ENCODE assay signal across 14 cellular contexts in the genomic region with DNA sequence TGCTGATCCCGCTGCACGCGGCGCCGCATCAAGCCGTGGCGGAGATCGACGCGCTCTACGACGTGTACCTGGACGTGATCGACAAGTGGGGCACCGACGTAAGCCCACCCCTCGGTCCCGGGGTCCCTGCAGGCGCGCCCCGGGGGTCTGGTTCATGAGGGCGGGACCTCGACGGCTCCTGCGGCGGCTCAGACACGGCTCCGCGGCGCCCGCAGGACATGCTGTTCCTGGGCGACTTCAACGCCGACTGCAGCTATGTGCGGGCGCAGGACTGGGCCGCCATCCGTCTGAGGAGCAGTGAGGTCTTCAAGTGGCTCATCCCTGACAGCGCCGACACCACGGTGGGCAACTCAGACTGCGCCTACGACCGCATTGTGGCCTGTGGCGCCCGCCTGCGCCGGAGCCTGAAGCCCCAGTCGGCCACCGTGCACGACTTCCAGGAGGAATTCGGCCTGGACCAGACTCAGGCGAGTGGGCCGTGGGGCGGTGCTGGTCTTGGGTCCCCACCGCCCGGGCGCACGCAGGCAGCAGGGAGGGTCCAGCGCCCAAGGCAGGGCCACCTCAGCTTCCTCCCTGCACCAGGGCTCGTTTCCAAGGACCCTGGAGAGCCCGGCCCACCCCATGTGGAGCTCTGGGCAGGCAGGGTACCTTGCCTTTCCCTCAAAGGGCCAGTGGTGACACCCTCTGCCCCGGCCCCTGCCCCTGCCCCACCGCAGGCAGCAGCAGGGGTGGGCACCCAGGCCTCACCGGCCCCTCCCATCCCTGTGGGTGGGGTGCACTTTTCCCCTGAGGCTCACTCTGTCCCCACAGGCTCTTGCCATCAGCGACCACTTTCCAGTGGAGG. TPM values are rescaled to one million over a fixed set of nuclear protein-coding genes. Genes with fewer than 3 reads are reported as not detected.
DNase-seq lines count a peak whose midpoint lies in the region; ATAC-seq and TF ChIP-seq lines count a peak whose summit lies in the region.
"Had no signal": no experiment of that assay in that cellular context is flagged by ENCODE, and none has a peak within 500 bp of the region (broad histone marks: within the 10 kb centered on the region; RNA-seq: fewer than 3 reads in every experiment).

No MANE protein-coding gene starts in this region.

- H3K4me2 ChIP-seq in mesendoderm (ENCODE audit: low read length): no peak overlapping the region
- H3K4me2 ChIP-seq: BLaER1 treated with 17β-estradiol and CSF1 and Interleukin-3, amounts not matched to agents 10 nM and 100 nM had no signal

- no peak overlapping the region for H3K9ac ChIP-seq in HUES6 (ENCODE audit: low read length)
- H3K9ac ChIP-seq in mesendoderm (ENCODE audit: low read length): no peak overlapping the region

- no peak for TF ChIP-seq POLR2A in erythroblast (IDR thresholded peaks at IDR 0.05; ENCODE audit: low read length)

- H3K4ac ChIP-seq in mesendoderm (ENCODE audit: low read depth, low read length): no peak overlapping the region

- no peak for ATAC-seq in GM18861 (IDR thresholded peaks at IDR 0.05; ENCODE audit: unreplicated experiment)
- ATAC-seq in GM21723 (IDR thresholded peaks at IDR 0.05; ENCODE audit: unreplicated experiment): no peak

- H3K27ac ChIP-seq in HUES6 (ENCODE audit: low read depth, low read length) (no peak overlapping the region), cardiac muscle cell (no peak overlapping the region), mesendoderm (ENCODE audit: low read depth, low read length) (no peak overlapping the region)
- H3K27ac ChIP-seq: BLaER1 treated with 17β-estradiol and CSF1 and Interleukin-3, amounts not matched to agents 10 nM and 100 nM; colonic mucosa had no signal

- H4K8ac ChIP-seq in mesendoderm (ENCODE audit: low read depth, low read length): no peak overlapping the region

- no peak overlapping the region for H2AK5ac ChIP-seq in mesendoderm (ENCODE audit: low read length)

- no peaks in the 10 kb centered on the region for H3K79me1 ChIP-seq in mesendoderm (ENCODE audit: low read length)

- H2BK120ac ChIP-seq in mesendoderm (ENCODE audit: low read depth, low read length): no peak overlapping the region

- H3K36me3 ChIP-seq in HUES6 (ENCODE audit: control insufficient read depth, insufficient read depth, low read length): peaks cover 37% of the 10 kb centered on the region
- H3K36me3 ChIP-seq in cardiac muscle cell: peaks cover 32% of the 10 kb centered on the region
- no peaks in the 10 kb centered on the region for H3K36me3 ChIP-seq in mesendoderm (ENCODE audit: control insufficient read depth, insufficient read depth, low read length)

- H2BK5ac ChIP-seq in mesendoderm (ENCODE audit: low read length): no peak overlapping the region

- peak overlapping the region; percentile 26 for H3K56ac ChIP-seq in mesendoderm (ENCODE audit: low read length)

- no peaks in the 10 kb centered on the region for H3K79me2 ChIP-seq in mesendoderm (ENCODE audit: control insufficient read depth, insufficient read depth, low read length)

- H3K9me3 Mint-ChIP-seq in activated naive CD4-positive, alpha-beta T cell treated with anti-CD3 and anti-CD28 coated beads for 36 hours: no peaks in the 10 kb centered on the region
- H3K9me3 Mint-ChIP-seq: activated T-cell treated with anti-CD3 and anti-CD28 coated beads, Interleukin-2, amount 50 U/mL, for 24 hours; stimulated activated naive CD8-positive, alpha-beta T cell treated with anti-CD3 and anti-CD28 coated beads, Interleukin-15, Interleukin-2, amounts not matched to agents 100 ng/mL and 50 ng/mL, for 24 hours had no signal

- CTCF ChIA-PET in activated naive CD4-positive, alpha-beta T cell treated with anti-CD3 and anti-CD28 coated beads for 36 hours (lab: Charles Lee): no interaction called here

- peaks cover 17% of the 10 kb centered on the region for H3K4me1 ChIP-seq in HUES6 (ENCODE audit: control insufficient read depth, insufficient read depth, low read length)
- H3K4me1 ChIP-seq in cardiac muscle cell (ENCODE audit: low read depth): peaks cover 8% of the 10 kb centered on the region
- H3K4me1 ChIP-seq in mesendoderm (ENCODE audit: control insufficient read depth, low read depth, low read length): no peaks in the 10 kb centered on the region

- peaks cover 11% of the 10 kb centered on the region for H3K36me3 Mint-ChIP-seq in activated naive CD4-positive, alpha-beta T cell treated with anti-CD3 and anti-CD28 coated beads for 36 hours (ENCODE audit: low read depth)

- no peak overlapping the region for H3K18ac ChIP-seq in mesendoderm (ENCODE audit: low read length)

- no peaks in the 10 kb centered on the region for H3K27me3 Mint-ChIP-seq in activated naive CD4-positive, alpha-beta T cell treated with anti-CD3 and anti-CD28 coated beads for 36 hours (ENCODE audit: low read depth)

- no peak overlapping the region for H3K23ac ChIP-seq in mesendoderm (ENCODE audit: low read length)

- no peak overlapping the region for H3K4me3 Mint-ChIP-seq in activated naive CD4-positive, alpha-beta T cell treated with anti-CD3 and anti-CD28 coated beads for 36 hours
- H3K4me3 Mint-ChIP-seq: activated T-cell treated with anti-CD3 and anti-CD28 coated beads, Interleukin-2, amount 50 U/mL, for 24 hours; stimulated activated naive CD8-positive, alpha-beta T cell treated with anti-CD3 and anti-CD28 coated beads, Interleukin-15, Interleukin-2, amounts not matched to agents 100 ng/mL and 50 ng/mL, for 24 hours had no signal

- H4K5ac ChIP-seq in mesendoderm (ENCODE audit: low read length): no peak overlapping the region

- H3K27me3 ChIP-seq in HUES6 (ENCODE audit: control insufficient read depth, insufficient read depth, low read length) (peaks cover 25% of the 10 kb centered on the region), cardiac muscle cell (peaks cover 15% of the 10 kb centered on the region), mesendoderm (ENCODE audit: insufficient read depth, low read length, poor library complexity) (peaks cover 3% of the 10 kb centered on the region)

- H2BK15ac ChIP-seq in mesendoderm (replicated peaks; ENCODE audit: low read depth): no peak overlapping the region

- H3K27ac Mint-ChIP-seq in activated naive CD4-positive, alpha-beta T cell treated with anti-CD3 and anti-CD28 coated beads for 36 hours: no peak overlapping the region
- H3K27ac Mint-ChIP-seq: activated T-cell treated with anti-CD3 and anti-CD28 coated beads, Interleukin-2, amount 50 U/mL, for 24 hours; stimulated activated naive CD8-positive, alpha-beta T cell treated with anti-CD3 and anti-CD28 coated beads, Interleukin-15, Interleukin-2, amounts not matched to agents 100 ng/mL and 50 ng/mL, for 24 hours had no signal

- WGBS in mesendoderm (ENCODE audit: extremely low coverage, insufficient coverage, low lambda C conversion rate): no CpG with 5 or more reads among the region's 66 CpGs

- intact Hi-C loops in activated naive CD4-positive, alpha-beta T cell treated with anti-CD3 and anti-CD28 coated beads for 36 hours (cut with micrococcal nuclease): no loop called here

- H3K4me3 ChIP-seq in HUES6 (ENCODE audit: low read depth, low read length): peak overlapping the region; percentile 49
- peak overlapping the region; percentile 28 for H3K4me3 ChIP-seq in cardiac muscle cell
- H3K4me3 ChIP-seq in mesendoderm (ENCODE audit: low read length): no peak overlapping the region
- H3K4me3 ChIP-seq: BLaER1 treated with 17β-estradiol and CSF1 and Interleukin-3, amounts not matched to agents 10 nM and 100 nM; colonic mucosa had no signal

- DNase-seq in D341Med (ENCODE audit: low spot score): peak; percentile 46
- DNase-seq in cardiac muscle cell (ENCODE audit: low read depth in 1 of 2, low spot score in 1 of 2): no peak
- peak; percentile 32 for DNase-seq in mesendoderm
- no peak for DNase-seq in activated naive CD4-positive, alpha-beta T cell treated with anti-CD3 and anti-CD28 coated beads for 36 hours
- no peak for DNase-seq in erythroblast (lab: John Stamatoyannopoulos, UW)
- DNase-seq: activated T-cell treated with anti-CD3 and anti-CD28 coated beads, Interleukin-2, amount 50 U/mL, for 24 hours; colonic mucosa; Kasumi-1; NCI-H187 had no signal

- no peak for TF ChIP-seq CTCF in cardiac muscle cell (IDR thresholded peaks at IDR 0.05; ENCODE audit: low read depth, low read length)

- no peaks in the 10 kb centered on the region for H3K4me1 Mint-ChIP-seq in activated naive CD4-positive, alpha-beta T cell treated with anti-CD3 and anti-CD28 coated beads for 36 hours (ENCODE audit: low read depth)

- H3K9me3 ChIP-seq in HUES6 (ENCODE audit: control insufficient read depth, insufficient read depth, low read depth, low read length) (no peaks in the 10 kb centered on the region), cardiac muscle cell (ENCODE audit: low read depth) (no peaks in the 10 kb centered on the region)
- H3K9me3 ChIP-seq: BLaER1 treated with 17β-estradiol and CSF1 and Interleukin-3, amounts not matched to agents 10 nM and 100 nM; colonic mucosa had no signal

RNA-seq across cellular contexts. Expression of a gene that starts 1.5 kb away (rescaled TPM):
- total RNA-seq in cardiac muscle cell: 1.1 and 1.5 TPM in 2 replicates
- 0.68 and 1.3 TPM in 2 replicates for polyA plus RNA-seq in cardiac muscle cell
- polyA plus RNA-seq in mesendoderm (2013, experiment 1 of 2): 0.13 TPM
- 0.06 TPM for polyA plus RNA-seq in mesendoderm (2013, experiment 2 of 2)
- under 1 TPM; 0.33 to 0.62 TPM for total RNA-seq in activated naive CD4-positive, alpha-beta T cell treated with anti-CD3 and anti-CD28 coated beads for 36 hours

RNA-seq across cellular contexts. Expression of a gene that starts 13.6 kb away (rescaled TPM):
- 137 and 197 TPM in 2 replicates for total RNA-seq in cardiac muscle cell
- 343 and 407 TPM in 2 replicates for polyA plus RNA-seq in cardiac muscle cell
- 32.2 TPM for polyA plus RNA-seq in mesendoderm (2013, experiment 1 of 2)
- 31.2 TPM for polyA plus RNA-seq in mesendoderm (2013, experiment 2 of 2)
- total RNA-seq in activated naive CD4-positive, alpha-beta T cell treated with anti-CD3 and anti-CD28 coated beads for 36 hours: 10 to 100 TPM; 39.7 to 48.3 TPM

RNA-seq across cellular contexts. Expression of a gene that starts 14.4 kb away (rescaled TPM):
- total RNA-seq in cardiac muscle cell: 48.1 and 55.4 TPM in 2 replicates
- 27.7 and 28.3 TPM in 2 replicates for polyA plus RNA-seq in cardiac muscle cell
- polyA plus RNA-seq in mesendoderm (2013, experiment 1 of 2): 11.7 TPM
- polyA plus RNA-seq in mesendoderm (2013, experiment 2 of 2): 12.2 TPM
- total RNA-seq in activated naive CD4-positive, alpha-beta T cell treated with anti-CD3 and anti-CD28 coated beads for 36 hours: 10 to 100 TPM; 21.2 to 21.7 TPM

RNA-seq across cellular contexts. Expression of a gene that starts 23.1 kb away (rescaled TPM):
- 43.2 and 61.8 TPM in 2 replicates for total RNA-seq in cardiac muscle cell
- 41.9 and 57.9 TPM in 2 replicates for polyA plus RNA-seq in cardiac muscle cell
- polyA plus RNA-seq in mesendoderm (2013, experiment 1 of 2): 32.9 TPM
- polyA plus RNA-seq in mesendoderm (2013, experiment 2 of 2): 32.1 TPM
- 10 to 100 TPM; 11.2 to 12.2 TPM for total RNA-seq in activated naive CD4-positive, alpha-beta T cell treated with anti-CD3 and anti-CD28 coated beads for 36 hours

RNA-seq across cellular contexts. Expression of a gene that starts 27.1 kb away (rescaled TPM):
- 24.4 and 24.6 TPM in 2 replicates for total RNA-seq in cardiac muscle cell
- polyA plus RNA-seq in cardiac muscle cell: 16.0 and 21.8 TPM in 2 replicates
- 1.5 TPM for polyA plus RNA-seq in mesendoderm (2013, experiment 1 of 2)
- 1.9 TPM for polyA plus RNA-seq in mesendoderm (2013, experiment 2 of 2)
- total RNA-seq in activated naive CD4-positive, alpha-beta T cell treated with anti-CD3 and anti-CD28 coated beads for 36 hours: 1 to 10 TPM; 2.6 to 3.1 TPM

Comparison
In these comparisons a context has a peak if more than half of its experiments do, and no peak if none do; other contexts are left out.
1. DNase-seq: peak in D341Med (single experiment) and mesendoderm (single experiment); none in cardiac muscle cell (0 of 2), activated naive CD4-positive, alpha-beta T cell treated with anti-CD3 and anti-CD28 coated beads for 36 hours (single experiment) and erythroblast (0 of 2).